In genomic region chr19:49817964-49818690, GRCh38 we compare ENCODE assay signal across 8 cellular contexts. TPM values are rescaled to one million over a fixed set of nuclear protein-coding genes. Genes with fewer than 3 reads are reported as not detected.
DNase-seq lines count a peak whose midpoint lies in the region; ATAC-seq and TF ChIP-seq lines count a peak whose summit lies in the region.

Gene MED25 (plus strand): TSS chr19:49818289. CDS start chr19:49818342, 53 bp downstream.

- H3K27ac ChIP-seq in cardiac muscle cell (peak within 1 kb of the TSS; percentile 96), transverse colon (peak within 1 kb of the TSS; percentile 85 to 97 (median 93))

- TF ChIP-seq EP300 in transverse colon (IDR thresholded peaks at IDR 0.05; ENCODE audit: low read depth) = no peak

- peak; percentile 59 for ATAC-seq in HG02610 (IDR thresholded peaks at IDR 0.05; ENCODE audit: unreplicated experiment)

- 0 to 1% methylated on average over 2 to 48 of the region's 58 CpGs for WGBS in transverse colon (ENCODE audit: low coverage in 1 of 2), 2 donors

- intact Hi-C loops in transverse colon (cut with DNase I; ENCODE audit: low total_unique reads) = loop anchor here (5.0 kb wide), 1 partner anchor 34 kb away; the partner anchor contains the start of gene PTOV1

- peak within 1 kb of the TSS; percentile 88 for H3K9ac ChIP-seq in adipocyte (ENCODE audit: low read length)

- in situ Hi-C loops in transverse colon (cut with MboI; ENCODE audit: low pct_ligation_motif_present in 1 of 4, low pct_unique_long_range_greater_than_20kb in 1 of 4, low sequenced_read_pairs in 3 of 4) = loop anchor here in 1 of 4 donors (10.0 kb wide), 1 partner anchor 47 kb away; the partner anchor contains the start of gene PNKP

- peaks cover 17% of the 10 kb centered on the region for H3K4me1 ChIP-seq in adipocyte (ENCODE audit: control insufficient read depth, insufficient read depth, low read length)
- peaks cover 12% of the 10 kb centered on the region for H3K4me1 ChIP-seq in cardiac muscle cell (ENCODE audit: low read depth)
- H3K4me1 ChIP-seq in transverse colon = peaks cover 12 to 30% (median 14%) of the 10 kb centered on the region in 4 donors

- H3K36me3 ChIP-seq in adipocyte (ENCODE audit: control insufficient read depth, insufficient read depth, low read length, severe bottlenecking) (peaks cover under 1% of the 10 kb centered on the region), cardiac muscle cell (no peaks in the 10 kb centered on the region), transverse colon (no peaks in the 10 kb centered on the region)

- H3K9me3 ChIP-seq in adipocyte (ENCODE audit: control insufficient read depth, low read length) = no peaks in the 10 kb centered on the region
- no peaks in the 10 kb centered on the region for H3K9me3 ChIP-seq in cardiac muscle cell (ENCODE audit: low read depth)
- H3K9me3 ChIP-seq in transverse colon = no peaks in the 10 kb centered on the region

- TF ChIP-seq POLR2A in transverse colon (IDR thresholded peaks at IDR 0.05) = peak; percentile 78

- H3K4me3 ChIP-seq in GM12864 (ENCODE audit: low read depth, low read length) (peak within 1 kb of the TSS; percentile 85), adipocyte (ENCODE audit: low read length) (peak within 1 kb of the TSS; percentile 96), cardiac muscle cell (peak within 1 kb of the TSS; percentile 53), transverse colon (peak within 1 kb of the TSS; percentile 62 to 94 (median 78))

- DNase-seq in GM12864 (ENCODE audit: low read depth) = peak; percentile 73
- DNase-seq in NCI-H1105 (lab: John Stamatoyannopoulos, UW) = peak; percentile 79
- DNase-seq in T follicular helper cell (ENCODE audit: low read depth) = peak; percentile 84
- DNase-seq in adipocyte (ENCODE audit: low read depth) = peak; percentile 93
- DNase-seq in cardiac muscle cell (ENCODE audit: low read depth in 1 of 2, low spot score in 1 of 2) = peak; percentile 86 to 88
- peak; percentile 92 for DNase-seq in pons (ENCODE audit: low spot score)
- DNase-seq in transverse colon = peak; percentile 87

- H3K27me3 ChIP-seq in adipocyte (replicated peaks; ENCODE audit: control insufficient read depth, insufficient read depth, low read length) (no peaks in the 10 kb centered on the region), cardiac muscle cell (no peaks in the 10 kb centered on the region), transverse colon (no peaks in the 10 kb centered on the region)

- TF ChIP-seq CTCF in GM12864 (IDR thresholded peaks at IDR 0.05; ENCODE audit: low read depth, low read length, missing control alignments) (peak; percentile 28), cardiac muscle cell (IDR thresholded peaks at IDR 0.05; ENCODE audit: low read depth, low read length) (no peak), transverse colon (IDR thresholded peaks at IDR 0.05) (peak; percentile 24 to 85 (median 54))

RNA-seq across cellular contexts. Expression of gene MED25, which starts in this region (rescaled TPM):
- total RNA-seq in cardiac muscle cell = 68.7 and 83.7 TPM in 2 replicates
- polyA plus RNA-seq in cardiac muscle cell = 69.9 and 73.2 TPM in 2 replicates
- total RNA-seq in transverse colon = 10 to 100 TPM; 26.9 to 46.6 (median 38.7) TPM

Comparison
In these comparisons a context has a peak if more than half of its experiments do, and no peak if none do; other contexts are left out.
1. Peak in every context shown above with its lines: DNase-seq, ATAC-seq, H3K4me3 ChIP-seq and H3K27ac ChIP-seq.